ENCODE assay signal across 13 cellular contexts in genomic region chr14:68104518-68104917, GRCh38.
DNase-seq lines count a peak whose midpoint lies in the region; ATAC-seq and TF ChIP-seq lines count a peak whose summit lies in the region.
"Had no signal": no experiment of that assay in that cellular context is flagged by ENCODE, and none has a peak within 500 bp of the region (broad histone marks: within the 10 kb centered on the region; RNA-seq: fewer than 3 reads in every experiment).

No MANE protein-coding gene starts in this region.

- H3K27ac ChIP-seq in SJSA1 (peak overlapping the region; percentile 60), foreskin keratinocyte (peak overlapping the region; percentile 53)

- peaks cover 12% of the 10 kb centered on the region; the same call in 1 of the 2 replicates for H3K9me3 ChIP-seq in SJSA1 (replicated peaks)

- H3K27me3 ChIP-seq in SJSA1 (replicated peaks) (no peaks in the 10 kb centered on the region), foreskin keratinocyte (no peaks in the 10 kb centered on the region), H7 (ENCODE audit: control insufficient read depth, insufficient read depth, low read length) (no peaks in the 10 kb centered on the region)

- TF ChIP-seq CTCF in foreskin keratinocyte (conservative IDR thresholded peaks at IDR 0.05): no peak
- no peak for TF ChIP-seq CTCF in retinal pigment epithelial cell (conservative IDR thresholded peaks at IDR 0.05; ENCODE audit: low read depth, low read length)

- H3K4me1 ChIP-seq in SJSA1 (replicated peaks) (peaks cover 21% of the 10 kb centered on the region), foreskin keratinocyte (peaks cover 4% of the 10 kb centered on the region)

- ATAC-seq in foreskin keratinocyte (peak; percentile 83), HG03045 (IDR thresholded peaks at IDR 0.05; ENCODE audit: unreplicated experiment) (no peak)

- no peaks in the 10 kb centered on the region for H3K36me3 ChIP-seq in SJSA1
- no peaks in the 10 kb centered on the region for H3K36me3 ChIP-seq in H7 (replicated peaks; ENCODE audit: control insufficient read depth, insufficient read depth, low read length)

- DNase-seq in ELR (ENCODE audit: low read depth): peak; percentile 81
- peak in 1 of 2 experiments; percentile 45 for DNase-seq in SJSA1 (ENCODE audit: low read depth in 1 of 2, low spot score in 2 of 2)
- peak; percentile 95 to 97 for DNase-seq in foreskin keratinocyte
- DNase-seq in retinal pigment epithelial cell (ENCODE audit: low read depth): peak; percentile 93
- DNase-seq in HPDE6-E6E7 (ENCODE audit: extremely low spot score): no peak
- no peak for DNase-seq in SHP77 (lab: John Stamatoyannopoulos, UW)
- no peak for DNase-seq in H7
- DNase-seq: activated B cell treated with CpG ODN at 0.5 μM for 24 hours; activated naive CD4-positive, alpha-beta T cell; DND-41; KG1; NCI-H82 had no signal

- H3K4me3 ChIP-seq in SJSA1: no peak overlapping the region
- H3K4me3 ChIP-seq in retinal pigment epithelial cell (ENCODE audit: low read length): no peak overlapping the region
- no peak overlapping the region for H3K4me3 ChIP-seq in H7 (ENCODE audit: insufficient read depth, low read depth, low read length)

Comparison
In these comparisons a context has a peak if more than half of its experiments do, and no peak if none do; other contexts are left out.
1. DNase-seq: peak in ELR (single experiment), foreskin keratinocyte (2 of 2) and retinal pigment epithelial cell (single experiment); none in HPDE6-E6E7 (single experiment), SHP77 (0 of 2) and H7 (single experiment).